Comparison of ENCODE assay signal across 8 cellular contexts in genomic region chr15:98850991-98851776, GRCh38.
DNase-seq lines count a peak whose midpoint lies in the region; ATAC-seq, FAIRE-seq and TF ChIP-seq lines count a peak whose summit lies in the region.

No MANE protein-coding gene starts in this region.

- peak overlapping the region; percentile 40 for H3K14ac ChIP-seq in trophoblast cell (ENCODE audit: low read length)

- no peak overlapping the region for H2AFZ ChIP-seq in trophoblast cell (ENCODE audit: insufficient read depth, low read length, poor library complexity)

- peaks cover 0 to 7% of the 10 kb centered on the region in 2 donors for H3K36me3 Mint-ChIP-seq in activated naive CD4-positive, alpha-beta T cell treated with anti-CD3 and anti-CD28 coated beads, Interleukin-2, amount 50 U/mL, for 72 hours

- peak overlapping the region; percentile 48 for H4K91ac ChIP-seq in trophoblast cell (ENCODE audit: low read depth, low read length)

- peak overlapping the region; percentile 45 for H2BK12ac ChIP-seq in trophoblast cell (ENCODE audit: low read length)

- peak overlapping the region; percentile 12 for H2AK5ac ChIP-seq in trophoblast cell (ENCODE audit: low read length)

- H3K18ac ChIP-seq in trophoblast cell (ENCODE audit: low read length) = peak overlapping the region; percentile 43

- H4K12ac ChIP-seq in trophoblast cell (ENCODE audit: low read depth, low read length) = peak overlapping the region; percentile 36

- peak overlapping the region; percentile 3 for H2BK120ac ChIP-seq in trophoblast cell (ENCODE audit: insufficient read depth, low read length, poor library complexity)

- no peak overlapping the region for H3K9ac ChIP-seq in SK-N-MC (ENCODE audit: insufficient read length)
- H3K9ac ChIP-seq in trophoblast cell (ENCODE audit: low read length) = no peak overlapping the region

- H3K27me3 ChIP-seq in cardiac muscle cell (no peaks in the 10 kb centered on the region), trophoblast cell (ENCODE audit: insufficient read depth, low read length) (no peaks in the 10 kb centered on the region)

- no peaks in the 10 kb centered on the region for H3K9me3 Mint-ChIP-seq in activated naive CD4-positive, alpha-beta T cell treated with anti-CD3 and anti-CD28 coated beads, Interleukin-2, amount 50 U/mL, for 72 hours

- H3K4me2 ChIP-seq in trophoblast cell (ENCODE audit: low read length) = peak overlapping the region; percentile 93

- WGBS in trophoblast cell (ENCODE audit: extremely low coverage, insufficient coverage, insufficient read length) = no CpG with 5 or more reads among the region's 15 CpGs

- H3K9me3 ChIP-seq in SK-N-MC (ENCODE audit: low read depth, low read length) (no peaks in the 10 kb centered on the region), cardiac muscle cell (ENCODE audit: low read depth) (no peaks in the 10 kb centered on the region), trophoblast cell (ENCODE audit: insufficient read depth, low read depth, low read length) (no peaks in the 10 kb centered on the region)

- peaks cover 18% of the 10 kb centered on the region for H3K79me2 ChIP-seq in trophoblast cell (ENCODE audit: control insufficient read depth, insufficient read depth, low read length, poor library complexity)

- H3K4me3 ChIP-seq in SK-N-MC (peak overlapping the region; percentile 78), cardiac muscle cell (no peak overlapping the region), trophoblast cell (ENCODE audit: low read depth, low read length) (no peak overlapping the region)

- H3K36me3 ChIP-seq in SK-N-MC (ENCODE audit: insufficient read depth, low read length) = no peaks in the 10 kb centered on the region
- no peaks in the 10 kb centered on the region for H3K36me3 ChIP-seq in cardiac muscle cell
- no peaks in the 10 kb centered on the region for H3K36me3 ChIP-seq in trophoblast cell (ENCODE audit: control insufficient read depth in 1 of 2, insufficient read depth in 2 of 2, low read length in 2 of 2)

- H4K8ac ChIP-seq in trophoblast cell (ENCODE audit: low read depth, low read length) = peak overlapping the region; percentile 49

- no peak overlapping the region for H2BK5ac ChIP-seq in trophoblast cell (ENCODE audit: low read depth, low read length, poor library complexity)

- H3K4me1 ChIP-seq in cardiac muscle cell (ENCODE audit: low read depth) (peaks cover 17% of the 10 kb centered on the region), trophoblast cell (ENCODE audit: control insufficient read depth in 1 of 2, insufficient read depth in 2 of 2, low read length in 2 of 2) (peaks cover 27 to 28% of the 10 kb centered on the region in 2 experiments)

- peak; percentile 48 for ATAC-seq in GM21723 (IDR thresholded peaks at IDR 0.05; ENCODE audit: unreplicated experiment)
- peak; percentile 65 to 70 for ATAC-seq in activated naive CD4-positive, alpha-beta T cell treated with anti-CD3 and anti-CD28 coated beads, Interleukin-2, amount 50 U/mL, for 72 hours

- H3K27ac Mint-ChIP-seq in activated naive CD4-positive, alpha-beta T cell treated with anti-CD3 and anti-CD28 coated beads, Interleukin-2, amount 50 U/mL, for 72 hours = peak overlapping the region; percentile 78 to 93

- peaks cover 7% of the 10 kb centered on the region for H3K79me1 ChIP-seq in trophoblast cell (ENCODE audit: low read length)

- DNase-seq in D721Med (ENCODE audit: insufficient read length, low spot score) (no peak), SK-N-MC (ENCODE audit: low read depth, low spot score) (no peak), cardiac muscle cell (ENCODE audit: low read depth in 1 of 2, low spot score in 1 of 2) (peak; percentile 81 to 82), trophoblast cell (peak; percentile 52 to 77), urothelium cell line (ENCODE audit: low spot score) (peak; percentile 72)
- DNase-seq in activated naive CD4-positive, alpha-beta T cell treated with anti-CD3 and anti-CD28 coated beads, Interleukin-2, amount 50 U/mL, for 72 hours (ENCODE audit: low spot score in 2 of 2) = peak; percentile 68 to 71

- peak overlapping the region; percentile 13 for H3K4ac ChIP-seq in trophoblast cell (ENCODE audit: low read depth, low read length)

- TF ChIP-seq CTCF in D721Med (IDR thresholded peaks at IDR 0.05; ENCODE audit: insufficient read depth, missing control alignments) (peak; percentile 92), LNCAP (IDR thresholded peaks at IDR 0.05) (peak; percentile 76), cardiac muscle cell (IDR thresholded peaks at IDR 0.05; ENCODE audit: low read depth, low read length) (peak; percentile 89)

- FAIRE-seq in D721Med (lab: Jason Lieb, UNC) (no peak), urothelium cell line (lab: Jason Lieb, UNC) (no peak)

- no peak overlapping the region for H3K23ac ChIP-seq in trophoblast cell (ENCODE audit: low read length)

- peak overlapping the region; percentile 88 for H3K27ac ChIP-seq in SK-N-MC
- no peak overlapping the region for H3K27ac ChIP-seq in cardiac muscle cell
- H3K27ac ChIP-seq in trophoblast cell (ENCODE audit: low read depth, low read length) = peak overlapping the region; percentile 36

Comparison
In these comparisons a context has a peak if more than half of its experiments do, and no peak if none do; other contexts are left out.
1. DNase-seq: peak in activated naive CD4-positive, alpha-beta T cell treated with anti-CD3 and anti-CD28 coated beads, Interleukin-2, amount 50 U/mL, for 72 hours (2 of 2), cardiac muscle cell (2 of 2), trophoblast cell (2 of 2) and urothelium cell line (single experiment); none in D721Med (single experiment) and SK-N-MC (single experiment).
2. Peak in every context shown above with its lines, with median percentiles within 50 percentile points of each other: CTCF ChIP-seq.